ENCODE assay signal across 8 cellular contexts in the genomic region with DNA sequence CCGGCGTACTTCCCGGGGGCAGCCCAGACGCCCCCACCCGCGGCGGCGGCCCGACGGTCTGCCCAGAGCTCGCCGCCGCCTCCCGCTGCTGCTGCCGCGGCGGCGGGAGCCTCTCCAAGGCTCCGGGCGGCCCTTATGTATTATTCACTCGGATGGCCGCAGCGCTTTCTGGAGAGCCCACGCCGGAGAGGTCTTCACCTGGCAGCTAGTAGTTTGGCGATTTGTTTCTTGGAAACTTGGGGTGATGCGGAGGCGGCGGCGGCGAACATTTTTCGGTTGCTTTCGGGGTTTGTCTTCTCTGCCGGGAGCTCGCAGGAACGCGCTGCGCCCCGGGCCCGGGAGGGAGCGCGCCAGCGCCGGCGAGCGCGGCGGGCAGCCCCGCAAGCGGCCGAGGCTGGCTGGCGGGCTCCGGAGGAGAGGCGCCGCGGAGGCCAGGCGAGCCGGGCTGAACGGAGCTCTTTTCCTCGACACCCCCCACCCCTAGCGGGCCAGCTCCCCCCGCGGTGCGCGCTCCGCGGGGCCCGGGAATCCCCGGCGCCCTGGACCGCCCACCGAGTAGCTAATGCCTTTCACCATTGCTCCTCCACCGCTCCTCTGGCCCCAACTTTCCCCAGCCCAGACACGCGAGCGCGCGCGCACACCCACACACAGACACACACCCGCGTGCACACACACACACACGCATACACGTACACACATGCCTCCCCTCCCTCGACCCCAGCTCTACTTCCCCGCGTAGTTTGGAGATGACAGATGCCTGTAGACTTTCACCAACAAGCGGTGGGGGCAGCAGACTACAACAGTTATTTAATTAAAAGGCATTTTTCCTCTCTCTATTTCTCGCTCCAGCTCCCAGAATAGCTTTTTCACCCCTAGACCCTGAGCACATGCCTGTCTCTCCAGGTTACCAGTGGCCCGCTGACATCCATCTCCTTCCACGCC.
DNase-seq lines count a peak whose midpoint lies in the region; ATAC-seq and TF ChIP-seq lines count a peak whose summit lies in the region.

No MANE protein-coding gene starts in this region.

- no peaks in the 10 kb centered on the region for H3K36me3 Mint-ChIP-seq in nephron progenitor cell (ENCODE audit: low read depth)

- H3K4me3 ChIP-seq in uterus: peak overlapping the region; percentile 40 to 43

- H3K4me1 Mint-ChIP-seq in nephron progenitor cell: peaks cover 39% of the 10 kb centered on the region

- H3K27ac Mint-ChIP-seq in nephron progenitor cell: no peak overlapping the region

- no peak for TF ChIP-seq POLR2A in uterus (IDR thresholded peaks at IDR 0.05)

- intact Hi-C loops in uterus (cut with DNase I; ENCODE audit: low total_unique reads): no loop called here

- ATAC-seq in HG03139 (IDR thresholded peaks at IDR 0.05; ENCODE audit: unreplicated experiment): no peak

- in situ Hi-C loops in KBM-7 (cut with MboI; ENCODE audit: low pct_unique_long_range_greater_than_20kb, low sequenced_read_pairs): no loop called here

- H3K27me3 Mint-ChIP-seq in nephron progenitor cell (ENCODE audit: low read depth, poor library complexity): peaks cover 85% of the 10 kb centered on the region

- H3K27me3 ChIP-seq in uterus: no peaks in the 10 kb centered on the region

- no peaks in the 10 kb centered on the region for H3K9me3 Mint-ChIP-seq in nephron progenitor cell

- H3K27ac ChIP-seq in uterus: peak overlapping the region; percentile 65 to 76

- H3K36me3 ChIP-seq in uterus: no peaks in the 10 kb centered on the region

- no peaks in the 10 kb centered on the region for H3K9me3 ChIP-seq in uterus

- peaks cover 0 to 9% of the 10 kb centered on the region in 2 donors for H3K4me1 ChIP-seq in uterus

- no peak for TF ChIP-seq CTCF in nephron progenitor cell (IDR thresholded peaks at IDR 0.05)
- no peak for TF ChIP-seq CTCF in uterus (IDR thresholded peaks at IDR 0.05)

- H3K4me3 Mint-ChIP-seq in nephron progenitor cell: peak overlapping the region; percentile 95

- DNase-seq in ELF-1 (ENCODE audit: low read depth, low spot score) (peak; percentile 41), KBM-7 (peak; percentile 28), fibroblast of peridontal ligament (ENCODE audit: extremely low read depth) (peak; percentile 40), nephron progenitor cell (peak; percentile 63), uterus (peak; percentile 32 to 58), NCI-H2227 (lab: John Stamatoyannopoulos, UW; ENCODE audit: unreplicated experiment) (no peak)
- DNase-seq in activated T-cell treated with anti-CD3 and anti-CD28 coated beads, Interleukin-2, amount 50 U/mL, for 1 hour: peak; percentile 33
